19 cellular contexts compared by ENCODE assay signal in genomic region chr12:117058442-117059072, GRCh38. TPM values are rescaled to one million over a fixed set of nuclear protein-coding genes. Genes with fewer than 3 reads are reported as not detected.
"Had no signal": no experiment of that assay in that cellular context is flagged by ENCODE, and none has a peak within 500 bp of the region (broad histone marks: within the 10 kb centered on the region; RNA-seq: fewer than 3 reads in every experiment).

No MANE protein-coding gene starts in this region.

- H3K27me3 ChIP-seq: upper lobe of left lung had no signal

- H3K27ac Mint-ChIP-seq: activated B cell treated with CpG ODN at 0.5 μM for 24 hours; activated CD4-positive, alpha-beta T cell treated with anti-CD3 and anti-CD28 coated beads, Interleukin-2, amount 10 ng/mL, durations not matched to agents 24 days and 14 days; activated T-helper 2 cell treated with anti-CD3 and anti-CD28 coated beads, Interferon-gamma antibody, Interleukin-2, Interleukin-4, amounts not matched to agents 10 μg/mL and 5 μg/mL and 100 μg/mL, durations not matched to agents 14 hours and 24 hours and 36 hours; stimulated activated naive CD8-positive, alpha-beta T cell treated with anti-CD3 and anti-CD28 coated beads, Interleukin-15, Interleukin-2, amounts not matched to agents 100 ng/mL and 50 ng/mL, for 24 hours had no signal

- DNase-seq: activated B cell treated with CpG ODN at 0.5 μM for 24 hours; activated CD4-positive, alpha-beta T cell treated with anti-CD3 and anti-CD28 coated beads, Interleukin-2, amount 10 ng/mL, durations not matched to agents 24 days and 14 days; activated naive CD4-positive, alpha-beta T cell treated with anti-CD3 and anti-CD28 coated beads, Interleukin-2, amount 50 U/mL, for 16 hours; activated T-cell treated with anti-CD3 and anti-CD28 coated beads for 4 hours; amniotic stem cell; esophagus squamous epithelium; foreskin fibroblast; left colon; mammary epithelial cell; mucosa of descending colon; occipital lobe; stimulated activated CD4-positive, alpha-beta T cell treated with anti-CD3 and anti-CD28 coated beads, Interleukin-2, amount 100 ng/mL, for 48 hours; stimulated activated CD8-positive, alpha-beta memory T cell treated with anti-CD3 and anti-CD28 coated beads, Interleukin-4, amount 100 ng/mL, for 48 hours; upper lobe of left lung had no signal

- H3K4me3 ChIP-seq: esophagus squamous epithelium, mucosa of descending colon, upper lobe of left lung had no signal

- H3K9me3 Mint-ChIP-seq: activated B cell treated with CpG ODN at 0.5 μM for 24 hours; activated CD4-positive, alpha-beta T cell treated with anti-CD3 and anti-CD28 coated beads, Interleukin-2, amount 10 ng/mL, durations not matched to agents 24 days and 14 days; activated T-helper 2 cell treated with anti-CD3 and anti-CD28 coated beads, Interferon-gamma antibody, Interleukin-2, Interleukin-4, amounts not matched to agents 10 μg/mL and 5 μg/mL and 100 μg/mL, durations not matched to agents 14 hours and 24 hours and 36 hours; naive thymus-derived CD8-positive, alpha-beta T cell; stimulated activated naive CD8-positive, alpha-beta T cell treated with anti-CD3 and anti-CD28 coated beads, Interleukin-15, Interleukin-2, amounts not matched to agents 100 ng/mL and 50 ng/mL, for 24 hours had no signal

- H3K4me3 Mint-ChIP-seq: activated B cell treated with CpG ODN at 0.5 μM for 24 hours; activated CD4-positive, alpha-beta T cell treated with anti-CD3 and anti-CD28 coated beads, Interleukin-2, amount 10 ng/mL, durations not matched to agents 24 days and 14 days; naive thymus-derived CD8-positive, alpha-beta T cell; stimulated activated naive CD8-positive, alpha-beta T cell treated with anti-CD3 and anti-CD28 coated beads, Interleukin-15, Interleukin-2, amounts not matched to agents 100 ng/mL and 50 ng/mL, for 24 hours had no signal

- ATAC-seq: left colon; mucosa of descending colon; naive thymus-derived CD8-positive, alpha-beta T cell had no signal

- H3K36me3 ChIP-seq: esophagus squamous epithelium, upper lobe of left lung had no signal

- H3K27me3 Mint-ChIP-seq: activated B cell treated with CpG ODN at 0.5 μM for 24 hours; activated CD4-positive, alpha-beta T cell treated with anti-CD3 and anti-CD28 coated beads, Interleukin-2, amount 10 ng/mL, durations not matched to agents 24 days and 14 days; naive thymus-derived CD8-positive, alpha-beta T cell; stimulated activated naive CD8-positive, alpha-beta T cell treated with anti-CD3 and anti-CD28 coated beads, Interleukin-15, Interleukin-2, amounts not matched to agents 100 ng/mL and 50 ng/mL, for 24 hours had no signal

- H3K27ac ChIP-seq: esophagus squamous epithelium, upper lobe of left lung had no signal

- FAIRE-seq: bronchial epithelial cell, colon had no signal

- H3K9me3 ChIP-seq: esophagus squamous epithelium, mucosa of descending colon, upper lobe of left lung had no signal

- H3K36me3 Mint-ChIP-seq: naive thymus-derived CD8-positive, alpha-beta T cell had no signal

RNA-seq across cellular contexts. Expression of gene TESC, which starts 40.7 kb away (rescaled TPM):
- total RNA-seq: bronchial epithelial cell; naive thymus-derived CD8-positive, alpha-beta T cell had no signal
- polyA plus RNA-seq: mammary epithelial cell had no signal
